In genomic region chr7:95596183-95597135, GRCh38 we compare ENCODE assay signal across 1 cellular context.
TF ChIP-seq lines count a peak whose summit lies in the region.

Gene PDK4 (minus strand): TSS chr7:95596516. CDS start chr7:95596293, 223 bp downstream.

TF ChIP-seq in HEK293, 187 proteins besides CTCF, POLR2A, EP300 and RAD21 (continued from another document and continues in another):
- TF ChIP-seq PRDM2 (tag by site-specific recombination; IDR thresholded peaks at IDR 0.05; ENCODE audit: borderline replicate concordance), result no peak
- TF ChIP-seq ZNF223 (tag by site-specific recombination; IDR thresholded peaks at IDR 0.05), result no peak
- TF ChIP-seq ZNF404 (tag by site-specific recombination; IDR thresholded peaks at IDR 0.05), result no peak
- TF ChIP-seq ZNF558 (tag by site-specific recombination; IDR thresholded peaks at IDR 0.05), result no peak
- TF ChIP-seq, protein P1, sequence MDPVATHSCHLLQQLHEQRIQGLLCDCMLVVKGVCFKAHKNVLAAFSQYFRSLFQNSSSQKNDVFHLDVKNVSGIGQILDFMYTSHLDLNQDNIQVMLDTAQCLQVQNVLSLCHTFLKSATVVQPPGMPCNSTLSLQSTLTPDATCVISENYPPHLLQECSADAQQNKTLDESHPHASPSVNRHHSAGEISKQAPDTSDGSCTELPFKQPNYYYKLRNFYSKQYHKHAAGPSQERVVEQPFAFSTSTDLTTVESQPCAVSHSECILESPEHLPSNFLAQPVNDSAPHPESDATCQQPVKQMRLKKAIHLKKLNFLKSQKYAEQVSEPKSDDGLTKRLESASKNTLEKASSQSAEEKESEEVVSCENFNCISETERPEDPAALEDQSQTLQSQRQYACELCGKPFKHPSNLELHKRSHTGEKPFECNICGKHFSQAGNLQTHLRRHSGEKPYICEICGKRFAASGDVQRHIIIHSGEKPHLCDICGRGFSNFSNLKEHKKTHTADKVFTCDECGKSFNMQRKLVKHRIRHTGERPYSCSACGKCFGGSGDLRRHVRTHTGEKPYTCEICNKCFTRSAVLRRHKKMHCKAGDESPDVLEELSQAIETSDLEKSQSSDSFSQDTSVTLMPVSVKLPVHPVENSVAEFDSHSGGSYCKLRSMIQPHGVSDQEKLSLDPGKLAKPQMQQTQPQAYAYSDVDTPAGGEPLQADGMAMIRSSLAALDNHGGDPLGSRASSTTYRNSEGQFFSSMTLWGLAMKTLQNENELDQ (tag by site-specific recombination; IDR thresholded peaks at IDR 0.05; ENCODE audit: low read depth), result no peak
- TF ChIP-seq ZNF350 (tag by site-specific recombination; IDR thresholded peaks at IDR 0.05), result peak; percentile 61; the same call in 1 of the 2 replicates
- TF ChIP-seq, protein P2, sequence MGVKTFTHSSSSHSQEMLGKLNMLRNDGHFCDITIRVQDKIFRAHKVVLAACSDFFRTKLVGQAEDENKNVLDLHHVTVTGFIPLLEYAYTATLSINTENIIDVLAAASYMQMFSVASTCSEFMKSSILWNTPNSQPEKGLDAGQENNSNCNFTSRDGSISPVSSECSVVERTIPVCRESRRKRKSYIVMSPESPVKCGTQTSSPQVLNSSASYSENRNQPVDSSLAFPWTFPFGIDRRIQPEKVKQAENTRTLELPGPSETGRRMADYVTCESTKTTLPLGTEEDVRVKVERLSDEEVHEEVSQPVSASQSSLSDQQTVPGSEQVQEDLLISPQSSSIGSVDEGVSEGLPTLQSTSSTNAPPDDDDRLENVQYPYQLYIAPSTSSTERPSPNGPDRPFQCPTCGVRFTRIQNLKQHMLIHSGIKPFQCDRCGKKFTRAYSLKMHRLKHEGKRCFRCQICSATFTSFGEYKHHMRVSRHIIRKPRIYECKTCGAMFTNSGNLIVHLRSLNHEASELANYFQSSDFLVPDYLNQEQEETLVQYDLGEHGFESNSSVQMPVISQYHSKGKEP (tag by site-specific recombination; IDR thresholded peaks at IDR 0.05), result no peak
- no peak for TF ChIP-seq ZNF544 (tag by site-specific recombination; IDR thresholded peaks at IDR 0.05)
- TF ChIP-seq ZNF629 (tag by site-specific recombination; IDR thresholded peaks at IDR 0.05), result no peak
- no peak for TF ChIP-seq ZNF391 (tag by site-specific recombination; IDR thresholded peaks at IDR 0.05; ENCODE audit: borderline replicate concordance, low read depth)
- TF ChIP-seq, protein P3, sequence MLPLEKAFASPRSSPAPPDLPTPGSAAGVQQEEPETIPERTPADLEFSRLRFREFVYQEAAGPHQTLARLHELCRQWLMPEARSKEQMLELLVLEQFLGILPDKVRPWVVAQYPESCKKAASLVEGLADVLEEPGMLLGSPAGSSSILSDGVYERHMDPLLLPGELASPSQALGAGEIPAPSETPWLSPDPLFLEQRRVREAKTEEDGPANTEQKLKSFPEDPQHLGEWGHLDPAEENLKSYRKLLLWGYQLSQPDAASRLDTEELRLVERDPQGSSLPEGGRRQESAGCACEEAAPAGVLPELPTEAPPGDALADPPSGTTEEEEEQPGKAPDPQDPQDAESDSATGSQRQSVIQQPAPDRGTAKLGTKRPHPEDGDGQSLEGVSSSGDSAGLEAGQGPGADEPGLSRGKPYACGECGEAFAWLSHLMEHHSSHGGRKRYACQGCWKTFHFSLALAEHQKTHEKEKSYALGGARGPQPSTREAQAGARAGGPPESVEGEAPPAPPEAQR (tag by site-specific recombination; IDR thresholded peaks at IDR 0.05), result no peak
- TF ChIP-seq MZF1 (tag by site-specific recombination; IDR thresholded peaks at IDR 0.05; ENCODE audit: borderline replicate concordance), result no peak
- TF ChIP-seq KLF17 (tag by site-specific recombination; IDR thresholded peaks at IDR 0.05), result no peak
- TF ChIP-seq ZNF555 (tag by site-specific recombination; conservative IDR thresholded peaks at IDR 0.05), result no peak
- no peak for TF ChIP-seq PRDM4 (tag by site-specific recombination; IDR thresholded peaks at IDR 0.05)
- no peak for TF ChIP-seq ZNF133 (tag by site-specific recombination; IDR thresholded peaks at IDR 0.05)
- TF ChIP-seq ZNF561 (tag by site-specific recombination; IDR thresholded peaks at IDR 0.05; ENCODE audit: borderline replicate concordance), result no peak
- TF ChIP-seq, protein P4, sequence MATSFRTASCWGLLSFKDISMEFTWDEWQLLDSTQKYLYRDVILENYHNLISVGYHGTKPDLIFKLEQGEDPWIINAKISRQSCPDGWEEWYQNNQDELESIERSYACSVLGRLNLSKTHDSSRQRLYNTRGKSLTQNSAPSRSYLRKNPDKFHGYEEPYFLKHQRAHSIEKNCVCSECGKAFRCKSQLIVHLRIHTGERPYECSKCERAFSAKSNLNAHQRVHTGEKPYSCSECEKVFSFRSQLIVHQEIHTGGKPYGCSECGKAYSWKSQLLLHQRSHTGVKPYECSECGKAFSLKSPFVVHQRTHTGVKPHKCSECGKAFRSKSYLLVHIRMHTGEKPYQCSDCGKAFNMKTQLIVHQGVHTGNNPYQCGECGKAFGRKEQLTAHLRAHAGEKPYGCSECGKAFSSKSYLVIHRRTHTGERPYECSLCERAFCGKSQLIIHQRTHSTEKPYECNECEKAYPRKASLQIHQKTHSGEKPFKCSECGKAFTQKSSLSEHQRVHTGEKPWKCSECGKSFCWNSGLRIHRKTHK (tag by site-specific recombination; IDR thresholded peaks at IDR 0.05), result no peak
- TF ChIP-seq, protein P5, sequence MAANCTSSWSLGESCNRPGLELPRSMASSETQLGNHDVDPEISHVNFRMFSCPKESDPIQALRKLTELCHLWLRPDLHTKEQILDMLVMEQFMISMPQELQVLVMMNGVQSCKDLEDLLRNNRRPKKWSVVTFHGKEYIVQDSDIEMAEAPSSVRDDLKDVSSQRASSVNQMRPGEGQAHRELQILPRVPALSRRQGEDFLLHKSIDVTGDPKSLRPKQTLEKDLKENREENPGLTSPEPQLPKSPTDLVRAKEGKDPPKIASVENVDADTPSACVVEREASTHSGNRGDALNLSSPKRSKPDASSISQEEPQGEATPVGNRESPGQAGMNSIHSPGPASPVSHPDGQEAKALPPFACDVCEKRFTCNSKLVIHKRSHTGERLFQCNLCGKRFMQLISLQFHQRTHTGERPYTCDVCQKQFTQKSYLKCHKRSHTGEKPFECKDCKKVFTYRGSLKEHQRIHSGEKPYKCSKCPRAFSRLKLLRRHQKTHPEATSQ (tag by site-specific recombination; IDR thresholded peaks at IDR 0.05), result 0 out of 2 replicates have a peak, but pooled peaks have one; percentile 37
- no peak for TF ChIP-seq ZNF23 (tag by site-specific recombination; IDR thresholded peaks at IDR 0.05; ENCODE audit: borderline replicate concordance)
- TF ChIP-seq ZNF791 (tag by site-specific recombination; IDR thresholded peaks at IDR 0.05), result no peak
- TF ChIP-seq, protein P6, sequence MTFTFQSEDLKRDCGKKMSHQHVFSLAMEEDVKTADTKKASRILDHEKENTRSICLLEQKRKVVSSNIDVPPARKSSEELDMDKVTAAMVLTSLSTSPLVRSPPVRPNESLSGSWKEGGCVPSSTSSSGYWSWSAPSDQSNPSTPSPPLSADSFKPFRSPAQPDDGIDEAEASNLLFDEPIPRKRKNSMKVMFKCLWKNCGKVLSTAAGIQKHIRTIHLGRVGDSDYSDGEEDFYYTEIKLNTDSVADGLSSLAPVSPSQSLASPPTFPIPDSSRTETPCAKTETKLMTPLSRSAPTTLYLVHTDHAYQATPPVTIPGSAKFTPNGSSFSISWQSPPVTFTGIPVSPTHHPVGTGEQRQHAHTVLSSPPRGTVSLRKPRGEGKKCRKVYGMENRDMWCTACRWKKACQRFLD (tag by site-specific recombination; IDR thresholded peaks at IDR 0.05), result no peak
- peak; percentile 55; the same call in 1 of the 2 replicates for TF ChIP-seq ZBTB48 (tag by site-specific recombination; IDR thresholded peaks at IDR 0.05)
- TF ChIP-seq ZXDB (tag by site-specific recombination; IDR thresholded peaks at IDR 0.05), result 0 out of 2 replicates have a peak, but pooled peaks have one; percentile 33
- TF ChIP-seq EGR2 (tag by site-specific recombination; IDR thresholded peaks at IDR 0.05; ENCODE audit: low read depth), result peak; percentile 83
- TF ChIP-seq TRIM28 (IDR thresholded peaks at IDR 0.05; ENCODE audit: borderline replicate concordance, low read length), result no peak
- TF ChIP-seq, protein P7, sequence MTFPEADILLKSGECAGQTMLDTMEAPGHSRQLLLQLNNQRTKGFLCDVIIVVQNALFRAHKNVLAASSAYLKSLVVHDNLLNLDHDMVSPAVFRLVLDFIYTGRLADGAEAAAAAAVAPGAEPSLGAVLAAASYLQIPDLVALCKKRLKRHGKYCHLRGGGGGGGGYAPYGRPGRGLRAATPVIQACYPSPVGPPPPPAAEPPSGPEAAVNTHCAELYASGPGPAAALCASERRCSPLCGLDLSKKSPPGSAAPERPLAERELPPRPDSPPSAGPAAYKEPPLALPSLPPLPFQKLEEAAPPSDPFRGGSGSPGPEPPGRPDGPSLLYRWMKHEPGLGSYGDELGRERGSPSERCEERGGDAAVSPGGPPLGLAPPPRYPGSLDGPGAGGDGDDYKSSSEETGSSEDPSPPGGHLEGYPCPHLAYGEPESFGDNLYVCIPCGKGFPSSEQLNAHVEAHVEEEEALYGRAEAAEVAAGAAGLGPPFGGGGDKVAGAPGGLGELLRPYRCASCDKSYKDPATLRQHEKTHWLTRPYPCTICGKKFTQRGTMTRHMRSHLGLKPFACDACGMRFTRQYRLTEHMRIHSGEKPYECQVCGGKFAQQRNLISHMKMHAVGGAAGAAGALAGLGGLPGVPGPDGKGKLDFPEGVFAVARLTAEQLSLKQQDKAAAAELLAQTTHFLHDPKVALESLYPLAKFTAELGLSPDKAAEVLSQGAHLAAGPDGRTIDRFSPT (tag by site-specific recombination; IDR thresholded peaks at IDR 0.05), result peak; percentile 100
- TF ChIP-seq ZBTB7A (tag by site-specific recombination; IDR thresholded peaks at IDR 0.05; ENCODE audit: low read depth), result no peak; the same call in 1 of the 2 replicates
- TF ChIP-seq ZNF768 (tag by site-specific recombination; IDR thresholded peaks at IDR 0.05), result no peak
- TF ChIP-seq, protein P8, sequence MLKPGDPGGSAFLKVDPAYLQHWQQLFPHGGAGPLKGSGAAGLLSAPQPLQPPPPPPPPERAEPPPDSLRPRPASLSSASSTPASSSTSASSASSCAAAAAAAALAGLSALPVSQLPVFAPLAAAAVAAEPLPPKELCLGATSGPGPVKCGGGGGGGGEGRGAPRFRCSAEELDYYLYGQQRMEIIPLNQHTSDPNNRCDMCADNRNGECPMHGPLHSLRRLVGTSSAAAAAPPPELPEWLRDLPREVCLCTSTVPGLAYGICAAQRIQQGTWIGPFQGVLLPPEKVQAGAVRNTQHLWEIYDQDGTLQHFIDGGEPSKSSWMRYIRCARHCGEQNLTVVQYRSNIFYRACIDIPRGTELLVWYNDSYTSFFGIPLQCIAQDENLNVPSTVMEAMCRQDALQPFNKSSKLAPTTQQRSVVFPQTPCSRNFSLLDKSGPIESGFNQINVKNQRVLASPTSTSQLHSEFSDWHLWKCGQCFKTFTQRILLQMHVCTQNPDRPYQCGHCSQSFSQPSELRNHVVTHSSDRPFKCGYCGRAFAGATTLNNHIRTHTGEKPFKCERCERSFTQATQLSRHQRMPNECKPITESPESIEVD (tag by site-specific recombination; IDR thresholded peaks at IDR 0.05), result no peak
